Comparison of ENCODE assay signal across 7 cellular contexts in the genomic region with DNA sequence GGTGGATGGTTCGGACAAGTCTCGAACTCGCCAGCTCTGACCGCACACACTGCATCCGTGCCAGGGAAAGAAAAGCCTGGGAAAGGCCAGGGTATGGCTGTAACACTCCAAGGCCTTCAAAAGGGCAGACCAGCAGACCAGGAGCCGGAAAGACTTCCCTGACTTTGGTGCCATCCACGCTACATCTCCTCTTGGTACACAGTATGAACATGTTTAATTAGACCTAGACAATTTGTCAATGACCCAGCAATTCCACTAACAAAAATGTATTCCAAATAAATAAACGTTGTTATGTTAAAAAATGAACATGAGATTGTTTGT. TPM values are rescaled to one million over a fixed set of nuclear protein-coding genes. Genes with fewer than 3 reads are reported as not detected.
DNase-seq lines count a peak whose midpoint lies in the region; ATAC-seq and TF ChIP-seq lines count a peak whose summit lies in the region.

No MANE protein-coding gene starts in this region.

- TF ChIP-seq POLR2A in stomach (IDR thresholded peaks at IDR 0.05) = no peak

- H3K9me3 ChIP-seq in iPS-20b (ENCODE audit: insufficient read depth, low read depth, low read length) = no peaks in the 10 kb centered on the region
- H3K9me3 ChIP-seq in stomach = no peaks in the 10 kb centered on the region

- no peak for TF ChIP-seq EP300 in stomach (IDR thresholded peaks at IDR 0.05)

- no peaks in the 10 kb centered on the region for H3K36me3 Mint-ChIP-seq in activated naive CD4-positive, alpha-beta T cell treated with anti-CD3 and anti-CD28 coated beads, Interleukin-2, amount 50 U/mL, for 72 hours

- WGBS in stomach, 5 donors = 2 to 4% (median 3%) methylated on average over 8 of the region's 8 CpGs

- peak overlapping the region; percentile 84; the same call in 1 of the 2 replicates for H3K9ac ChIP-seq in iPS-20b (ENCODE audit: low read depth, low read length)

- H3K9me3 Mint-ChIP-seq in activated naive CD4-positive, alpha-beta T cell treated with anti-CD3 and anti-CD28 coated beads, Interleukin-2, amount 50 U/mL, for 72 hours = no peaks in the 10 kb centered on the region

- H3K27ac Mint-ChIP-seq in activated naive CD4-positive, alpha-beta T cell treated with anti-CD3 and anti-CD28 coated beads, Interleukin-2, amount 50 U/mL, for 72 hours = peak overlapping the region; percentile 95

- no peak for TF ChIP-seq CTCF in stomach (IDR thresholded peaks at IDR 0.05)

- H3K4me3 ChIP-seq in iPS-20b (ENCODE audit: low read length) (peak overlapping the region; percentile 91), stomach (peak overlapping the region; percentile 87 to 100 (median 94))

- intact Hi-C loops in stomach (cut with DNase I; ENCODE audit: low total_unique reads) = no loop called here

- H3K27ac ChIP-seq in iPS-20b (ENCODE audit: low read length) (peak overlapping the region; percentile 73), stomach (peak overlapping the region; percentile 65 to 98 (median 94))

- H3K27me3 ChIP-seq in iPS-20b (ENCODE audit: insufficient read depth, low read length) (peaks cover 5% of the 10 kb centered on the region; the same call in 1 of the 2 replicates), stomach (no peaks in the 10 kb centered on the region)

- peak; percentile 4 for ATAC-seq in HG02678 (IDR thresholded peaks at IDR 0.05; ENCODE audit: unreplicated experiment)
- ATAC-seq in activated naive CD4-positive, alpha-beta T cell treated with anti-CD3 and anti-CD28 coated beads, Interleukin-2, amount 50 U/mL, for 72 hours = no peak
- ATAC-seq in GM18498 (IDR thresholded peaks at IDR 0.05; ENCODE audit: unreplicated experiment) = no peak
- ATAC-seq in GM18502 (IDR thresholded peaks at IDR 0.05; ENCODE audit: poor library complexity, unreplicated experiment) = no peak

- peaks cover 18% of the 10 kb centered on the region; the same call in 1 of the 2 replicates for H3K4me1 ChIP-seq in iPS-20b (ENCODE audit: insufficient read depth, low read length)
- H3K4me1 ChIP-seq in stomach = peaks cover 17 to 50% (median 44%) of the 10 kb centered on the region in 4 donors

- no peak for DNase-seq in activated naive CD4-positive, alpha-beta T cell treated with anti-CD3 and anti-CD28 coated beads, Interleukin-2, amount 50 U/mL, for 72 hours (ENCODE audit: low spot score in 2 of 2)
- no peak for DNase-seq in stomach
- no peak for DNase-seq in DMS153 treated with DMSO at 0.1 percent for 48 hours (lab: John Stamatoyannopoulos, UW; ENCODE audit: unreplicated experiment)

- H3K36me3 ChIP-seq in iPS-20b (ENCODE audit: insufficient read depth, low read depth, low read length) (no peaks in the 10 kb centered on the region), stomach (peaks cover 0 to 3% (median 0%) of the 10 kb centered on the region in 4 donors)

RNA-seq across cellular contexts. Expression of a gene that starts 0.6 kb away (rescaled TPM):
- 10 to 100 TPM; 17.3 to 27.8 TPM for total RNA-seq in activated naive CD4-positive, alpha-beta T cell treated with anti-CD3 and anti-CD28 coated beads, Interleukin-2, amount 50 U/mL, for 72 hours
- total RNA-seq in stomach = 100 to 1,000 TPM in 2 of 5 donors, 10 to 100 TPM in 3; 14.7 to 311 (median 58.0) TPM
- polyA plus RNA-seq in stomach = 10 to 100 TPM; 13.3 to 19.3 (median 17.9) TPM

RNA-seq across cellular contexts. Expression of a gene that starts 17.7 kb away (rescaled TPM):
- 10 to 100 TPM; 23.7 to 25.0 TPM for total RNA-seq in activated naive CD4-positive, alpha-beta T cell treated with anti-CD3 and anti-CD28 coated beads, Interleukin-2, amount 50 U/mL, for 72 hours
- total RNA-seq in stomach = 1 to 10 TPM in 2 of 5 donors, under 1 TPM in 1, not detected in 2; 0.14 to 1.7 (median 1.3) TPM
- 1 to 10 TPM in 1 of 3 donors, under 1 TPM in 2; 0.61 to 2.4 (median 0.62) TPM for polyA plus RNA-seq in stomach

RNA-seq across cellular contexts. Expression of a gene that starts 46.4 kb away (rescaled TPM):
- under 1 TPM; 0.39 to 0.52 TPM for total RNA-seq in activated naive CD4-positive, alpha-beta T cell treated with anti-CD3 and anti-CD28 coated beads, Interleukin-2, amount 50 U/mL, for 72 hours
- total RNA-seq in stomach = under 1 TPM in 1 of 5 donors, not detected in 4; 0.73 TPM
- polyA plus RNA-seq in stomach = under 1 TPM in 2 of 3 donors, not detected in 1; 0.30 to 0.31 TPM

RNA-seq across cellular contexts. Expression of a gene that starts 53.5 kb away (rescaled TPM):
- 10 to 100 TPM; 17.7 to 20.3 TPM for total RNA-seq in activated naive CD4-positive, alpha-beta T cell treated with anti-CD3 and anti-CD28 coated beads, Interleukin-2, amount 50 U/mL, for 72 hours
- total RNA-seq in stomach = 100 to 1,000 TPM in 1 of 5 donors, 10 to 100 TPM in 4; 10.5 to 132 (median 36.2) TPM
- 10 to 100 TPM; 16.8 to 52.0 (median 44.1) TPM for polyA plus RNA-seq in stomach

RNA-seq across cellular contexts. Expression of a gene that starts 57.6 kb away (rescaled TPM):
- total RNA-seq in activated naive CD4-positive, alpha-beta T cell treated with anti-CD3 and anti-CD28 coated beads, Interleukin-2, amount 50 U/mL, for 72 hours = 10 to 100 TPM; 71.4 to 73.5 TPM
- 10 to 100 TPM; 19.8 to 34.5 (median 30.4) TPM for total RNA-seq in stomach
- 10 to 100 TPM; 25.4 to 30.7 (median 29.9) TPM for polyA plus RNA-seq in stomach

Comparison
In these comparisons a context has a peak if more than half of its experiments do, and no peak if none do; other contexts are left out.
1. RNA of a gene that starts 17.7 kb away (total RNA-seq): 23.7 to 25.0 TPM in activated naive CD4-positive, alpha-beta T cell treated with anti-CD3 and anti-CD28 coated beads, Interleukin-2, amount 50 U/mL, for 72 hours; 0.14 to 1.7 TPM in stomach; every median in the first group is over 4 times any median in the second.